Comparison of ENCODE assay signal across 19 cellular contexts in genomic region chrX:69123481-69123880, GRCh38.
"Had no signal": no experiment of that assay in that cellular context is flagged by ENCODE, and none has a peak within 500 bp of the region (broad histone marks: within the 10 kb centered on the region; RNA-seq: fewer than 3 reads in every experiment).

No MANE protein-coding gene starts in this region.

- H3K27me3 ChIP-seq: right atrium auricular region, sigmoid colon, upper lobe of left lung, uterus had no signal

- FAIRE-seq: endothelial cell of umbilical vein had no signal

- H3K4me3 ChIP-seq: coronary artery, left lung, lower lobe of right lung, right atrium auricular region, sigmoid colon, skin epidermis, upper lobe of left lung, uterus had no signal

- H3K27ac ChIP-seq: coronary artery, left lung, lower lobe of right lung, neutrophil, right atrium auricular region, sigmoid colon, upper lobe of left lung, uterus had no signal

- DNase-seq: effector CD4-positive, alpha-beta T cell; endodermal cell; erythroblast; foreskin melanocyte; islet precursor cell; left lung; lower lobe of right lung; naive thymus-derived CD4-positive, alpha-beta T cell; nephron progenitor cell; sigmoid colon; stimulated activated CD4-positive, alpha-beta T cell treated with anti-CD3 and anti-CD28 coated beads, Interleukin-12 subunit alpha, Interleukin-12 subunit beta, amount 100 ng/mL, for 4 hours; stimulated activated naive CD4-positive, alpha-beta T cell treated with Interleukin-2 at 50 U/mL for 16 hours; upper lobe of left lung; uterus had no signal

- H3K36me3 ChIP-seq: left lung, lower lobe of right lung, neutrophil, right atrium auricular region, sigmoid colon, upper lobe of left lung, uterus had no signal

- ATAC-seq: left lung; lower lobe of right lung; naive thymus-derived CD4-positive, alpha-beta T cell had no signal

- H3K4me1 ChIP-seq: left lung, lower lobe of right lung, upper lobe of left lung, uterus had no signal

- H3K9me3 ChIP-seq: left lung, lower lobe of right lung, neutrophil, right atrium auricular region, sigmoid colon, upper lobe of left lung, uterus had no signal
